1 cellular context compared by ENCODE assay signal in the genomic region with DNA sequence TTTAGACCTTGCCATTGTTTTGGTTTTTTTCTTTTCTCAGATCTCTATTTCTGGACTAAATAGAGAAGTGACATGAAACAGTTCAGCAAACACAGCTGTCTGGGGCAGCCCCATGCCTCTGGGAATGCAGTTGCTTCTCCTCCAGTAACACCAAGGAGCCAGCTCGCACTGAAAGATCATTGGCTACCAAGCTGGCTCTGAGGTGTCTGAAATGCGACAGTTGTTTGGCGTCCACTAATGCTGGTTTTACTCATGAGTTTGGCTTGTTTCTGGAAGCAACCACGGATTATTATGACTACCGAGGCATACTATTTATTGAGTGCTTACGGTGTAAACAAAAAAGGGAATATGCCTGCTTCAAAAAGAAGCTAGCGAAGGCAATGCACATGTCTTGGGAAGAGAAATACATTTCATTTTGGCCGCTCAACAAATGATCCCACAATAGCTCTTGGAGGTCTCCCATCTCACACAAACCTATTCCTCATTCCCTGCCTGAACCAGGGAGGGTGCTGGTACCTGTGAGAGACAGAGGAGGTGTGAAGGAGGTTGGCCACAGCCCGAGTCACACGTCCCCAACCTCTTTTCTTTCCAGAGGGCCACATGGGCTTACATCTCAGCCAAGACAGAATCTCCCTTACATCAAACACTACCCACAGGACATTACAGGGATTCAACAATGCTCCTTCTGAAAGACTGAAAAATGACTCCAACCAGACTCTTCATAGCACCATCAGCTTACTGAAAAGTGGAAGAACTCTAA.
A peak's percentile ranks its signal among the peaks of the same experiment; 100 is the strongest.
TF ChIP-seq lines count a peak whose summit lies in the region.

No MANE protein-coding gene starts in this region.

TF ChIP-seq in K562, 482 proteins besides CTCF, POLR2A, EP300 and RAD21:
- TF ChIP-seq MAFF (IDR thresholded peaks at IDR 0.05; ENCODE audit: low read length) (no peak), SPI1 (IDR thresholded peaks at IDR 0.05; ENCODE audit: borderline replicate concordance, low read depth, low read length) (0 out of 2 replicates have a peak, but pooled peaks have one; percentile 6)
- TF ChIP-seq, protein P1, sequence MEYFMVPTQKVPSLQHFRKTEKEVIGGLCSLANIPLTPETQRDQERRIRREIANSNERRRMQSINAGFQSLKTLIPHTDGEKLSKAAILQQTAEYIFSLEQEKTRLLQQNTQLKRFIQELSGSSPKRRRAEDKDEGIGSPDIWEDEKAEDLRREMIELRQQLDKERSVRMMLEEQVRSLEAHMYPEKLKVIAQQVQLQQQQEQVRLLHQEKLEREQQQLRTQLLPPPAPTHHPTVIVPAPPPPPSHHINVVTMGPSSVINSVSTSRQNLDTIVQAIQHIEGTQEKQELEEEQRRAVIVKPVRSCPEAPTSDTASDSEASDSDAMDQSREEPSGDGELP (CRISPR knock-in tag; IDR thresholded peaks at IDR 0.05; ENCODE audit: borderline replicate concordance), result 0 out of 2 replicates have a peak, but pooled peaks have one; percentile 26
TF ChIP-seq in K562: peak in this region for 2.
